18 cellular contexts compared by ENCODE assay signal in genomic region chr2:97997774-97998392, GRCh38. TPM values are rescaled to one million over a fixed set of nuclear protein-coding genes. Genes with fewer than 3 reads are reported as not detected.
A peak's percentile ranks its signal among the peaks of the same experiment; 100 is the strongest.
DNase-seq lines count a peak whose midpoint lies in the region; ATAC-seq and TF ChIP-seq lines count a peak whose summit lies in the region.
"Had no signal": no experiment of that assay in that cellular context is flagged by ENCODE, and none has a peak within 500 bp of the region (broad histone marks: within the 10 kb centered on the region; RNA-seq: fewer than 3 reads in every experiment).

No MANE protein-coding gene starts in this region.

- H3K27me3 ChIP-seq in CD4-positive, CD25-positive, alpha-beta regulatory T cell (ENCODE audit: control insufficient read depth, insufficient read depth, low read length): peaks cover 2% of the 10 kb centered on the region
- H3K27me3 ChIP-seq in endodermal cell (ENCODE audit: control insufficient read depth, insufficient read depth, low read length, poor library complexity, severe bottlenecking): no peaks in the 10 kb centered on the region
- H3K27me3 ChIP-seq: sigmoid colon, tibial artery had no signal

- no peak for ATAC-seq in CD4-positive, CD25-positive, alpha-beta regulatory T cell (ENCODE audit: low read depth in 2 of 2)
- ATAC-seq in GM21737 (IDR thresholded peaks at IDR 0.05; ENCODE audit: unreplicated experiment) (no peak), HG02938 (IDR thresholded peaks at IDR 0.05; ENCODE audit: unreplicated experiment) (no peak), HG03139 (IDR thresholded peaks at IDR 0.05; ENCODE audit: unreplicated experiment) (no peak)
- ATAC-seq: activated T-cell treated with anti-CD3 and anti-CD28 coated beads, Interleukin-2, amount 50 U/mL, for 4 hours had no signal

- no peak overlapping the region for H3K27ac ChIP-seq in CD4-positive, CD25-positive, alpha-beta regulatory T cell (ENCODE audit: insufficient read depth, low read length, poor library complexity, severe bottlenecking)
- no peak overlapping the region for H3K27ac ChIP-seq in endodermal cell (ENCODE audit: low read depth, low read length)
- H3K27ac ChIP-seq: sigmoid colon, tibial artery had no signal

- H3K4me3 Mint-ChIP-seq in CD4-positive, CD25-positive, alpha-beta regulatory T cell: peak overlapping the region; percentile 13 to 66 (median 32)
- peak overlapping the region in 4 of 5 experiments; percentile 32 to 68 (median 42) for H3K4me3 Mint-ChIP-seq in brain
- H3K4me3 Mint-ChIP-seq in endodermal cell: no peak overlapping the region
- H3K4me3 Mint-ChIP-seq: activated T-cell treated with anti-CD3 and anti-CD28 coated beads, Interleukin-2, amount 50 U/mL, for 4 hours had no signal

- H3K9me3 ChIP-seq in CD4-positive, CD25-positive, alpha-beta regulatory T cell (ENCODE audit: control insufficient read depth in 2 of 2, low read length in 2 of 2): no peaks in the 10 kb centered on the region
- no peaks in the 10 kb centered on the region for H3K9me3 ChIP-seq in endodermal cell (ENCODE audit: control insufficient read depth, low read length)
- H3K9me3 ChIP-seq: sigmoid colon, tibial artery had no signal

- peaks cover 17 to 25% (median 20%) of the 10 kb centered on the region in 4 donors for H3K4me1 Mint-ChIP-seq in CD4-positive, CD25-positive, alpha-beta regulatory T cell
- H3K4me1 Mint-ChIP-seq in brain (peaks cover 34% of the 10 kb centered on the region), endodermal cell (peaks cover 24% of the 10 kb centered on the region)

- WGBS in endodermal cell (ENCODE audit: insufficient coverage in 1 of 2, insufficient read length in 1 of 2), 2 experiments: 89 to 96% methylated on average over 5 to 8 of the region's 8 CpGs

- no peak for DNase-seq in CD4-positive, CD25-positive, alpha-beta regulatory T cell
- DNase-seq in NCI-H1105 (lab: John Stamatoyannopoulos, UW) (peak; percentile 79), NCI-H2171 treated with DMSO at 0.1 percent for 48 hours (lab: John Stamatoyannopoulos, UW) (peak; percentile 78), endodermal cell (no peak)
- DNase-seq: activated CD4-positive, alpha-beta T cell treated with anti-CD3 and anti-CD28 coated beads for 1 hour; activated T-cell treated with anti-CD3 and anti-CD28 coated beads, Interleukin-2, amount 50 U/mL, for 4 hours; amniotic stem cell; NCI-H446; RPMI8226; sigmoid colon; stimulated activated CD4-positive, alpha-beta T cell treated with anti-CD3 and anti-CD28 coated beads, Interleukin-2, amount 100 ng/mL, for 48 hours; stimulated activated CD8-positive, alpha-beta memory T cell treated with anti-CD3 and anti-CD28 coated beads, Interleukin-4, amount 100 ng/mL, for 48 hours; T-helper 2 cell; tibial artery had no signal

- no peak overlapping the region for H3K4me3 ChIP-seq in CD4-positive, CD25-positive, alpha-beta regulatory T cell (ENCODE audit: low read depth, low read length)
- H3K4me3 ChIP-seq in endodermal cell (ENCODE audit: low read length): no peak overlapping the region
- H3K4me3 ChIP-seq: sigmoid colon, tibial artery had no signal

- TF ChIP-seq CTCF in brain (conservative IDR thresholded peaks at IDR 0.05) (no peak), endodermal cell (conservative IDR thresholded peaks at IDR 0.05) (no peak)

- H3K27ac Mint-ChIP-seq in CD4-positive, CD25-positive, alpha-beta regulatory T cell: no peak overlapping the region
- H3K27ac Mint-ChIP-seq in brain: peak overlapping the region in 1 of 5 experiments; percentile 72
- no peak overlapping the region for H3K27ac Mint-ChIP-seq in endodermal cell

- no peaks in the 10 kb centered on the region for H3K36me3 Mint-ChIP-seq in CD4-positive, CD25-positive, alpha-beta regulatory T cell
- H3K36me3 Mint-ChIP-seq in brain: no peaks in the 10 kb centered on the region
- no peaks in the 10 kb centered on the region for H3K36me3 Mint-ChIP-seq in endodermal cell (ENCODE audit: low read depth)

- no peak overlapping the region for H3K9ac ChIP-seq in endodermal cell (ENCODE audit: extremely low read depth, low read length, poor library complexity, severe bottlenecking)

- peaks cover 26% of the 10 kb centered on the region for H3K4me1 ChIP-seq in CD4-positive, CD25-positive, alpha-beta regulatory T cell (ENCODE audit: control insufficient read depth, insufficient read depth, low read length, poor library complexity, severe bottlenecking)
- peaks cover 4% of the 10 kb centered on the region for H3K4me1 ChIP-seq in endodermal cell (ENCODE audit: control insufficient read depth, insufficient read depth, low read length)

- no peaks in the 10 kb centered on the region for H3K36me3 ChIP-seq in CD4-positive, CD25-positive, alpha-beta regulatory T cell (ENCODE audit: control insufficient read depth, insufficient read depth, low read length)
- no peaks in the 10 kb centered on the region for H3K36me3 ChIP-seq in endodermal cell (ENCODE audit: control insufficient read depth, insufficient read depth, low read length)
- H3K36me3 ChIP-seq: sigmoid colon, tibial artery had no signal

- peaks cover 16% of the 10 kb centered on the region for H3K27me3 Mint-ChIP-seq in CD4-positive, CD25-positive, alpha-beta regulatory T cell
- H3K27me3 Mint-ChIP-seq in brain: peaks cover 7% of the 10 kb centered on the region
- no peaks in the 10 kb centered on the region for H3K27me3 Mint-ChIP-seq in endodermal cell (ENCODE audit: insufficient read depth)

- no peaks in the 10 kb centered on the region for H3K9me3 Mint-ChIP-seq in CD4-positive, CD25-positive, alpha-beta regulatory T cell
- H3K9me3 Mint-ChIP-seq in brain (no peaks in the 10 kb centered on the region), endodermal cell (no peaks in the 10 kb centered on the region)
- H3K9me3 Mint-ChIP-seq: activated T-cell treated with anti-CD3 and anti-CD28 coated beads, Interleukin-2, amount 50 U/mL, for 4 hours had no signal

RNA-seq across cellular contexts. Expression of gene TMEM131, which starts 2.1 kb away (rescaled TPM):
- total RNA-seq in CD4-positive, CD25-positive, alpha-beta regulatory T cell: 34.1 TPM
- 1 to 10 TPM; 6.7 to 8.4 (median 7.7) TPM for polyA plus RNA-seq in CD4-positive, CD25-positive, alpha-beta regulatory T cell
- polyA plus RNA-seq in brain (ENCODE audit: insufficient read depth, low read depth, low replicate concordance): 19.1 TPM
- total RNA-seq in endodermal cell: 10 to 100 TPM; 39.0 to 43.0 TPM
- polyA plus RNA-seq in endodermal cell (2013, experiment 1 of 2): 30.6 TPM
- polyA plus RNA-seq in endodermal cell (2013, experiment 2 of 2): 28.4 TPM

Comparison
In these comparisons a context has a peak if more than half of its experiments do, and no peak if none do; other contexts are left out.
1. DNase-seq: peak in NCI-H1105 (single experiment) and NCI-H2171 treated with DMSO at 0.1 percent for 48 hours (single experiment); none in CD4-positive, CD25-positive, alpha-beta regulatory T cell (0 of 3) and endodermal cell (single experiment).